In the genomic region with DNA sequence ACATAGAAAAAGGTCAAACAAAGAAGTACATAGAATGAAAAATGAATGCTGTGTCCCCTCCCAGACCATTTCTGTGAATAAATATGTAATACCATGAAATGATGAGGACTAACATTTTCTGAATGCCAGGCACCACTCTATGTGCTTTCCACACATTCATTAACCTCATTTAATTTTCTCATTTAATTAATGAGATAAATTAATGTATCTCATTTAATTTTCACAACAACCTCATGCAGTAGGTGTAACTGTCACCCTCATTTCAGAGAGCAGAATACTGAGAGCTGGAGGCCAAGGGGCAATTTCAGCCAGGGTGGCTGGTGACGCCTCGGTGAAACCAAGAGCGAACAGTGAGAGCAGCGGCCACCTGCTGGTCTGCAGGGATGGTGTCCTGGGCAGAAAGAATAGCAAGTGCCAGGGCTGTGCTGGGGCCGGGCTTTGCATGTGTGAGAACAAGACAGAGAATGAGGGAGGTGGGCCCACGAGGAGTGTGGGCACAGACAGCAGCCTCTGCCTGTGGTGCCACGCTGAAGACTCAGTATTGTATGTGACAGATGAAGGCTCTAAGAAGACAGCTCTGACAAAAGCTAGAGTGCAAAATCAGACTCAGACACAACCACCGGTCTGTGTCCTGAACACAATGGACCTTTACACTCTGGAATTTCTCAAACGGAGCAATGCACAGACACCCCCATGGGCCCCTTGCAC, we compare ENCODE assay signal across 1 cellular context.
TF ChIP-seq lines count a peak whose summit lies in the region.

No MANE protein-coding gene starts in this region.

TF ChIP-seq in HepG2, 621 proteins besides CTCF, POLR2A, EP300 and RAD21 (continued from another document and continues in another):
- TF ChIP-seq KLF15 (CRISPR knock-in tag; IDR thresholded peaks at IDR 0.05; ENCODE audit: borderline replicate concordance) (no peak), FOXA3 (CRISPR knock-in tag; IDR thresholded peaks at IDR 0.05) (peak; percentile 10; the same call in 1 of the 2 replicates), ZNF326 (CRISPR knock-in tag; IDR thresholded peaks at IDR 0.05; ENCODE audit: borderline replicate concordance) (no peak), REPIN1 (CRISPR knock-in tag; IDR thresholded peaks at IDR 0.05; ENCODE audit: borderline replicate concordance, low read depth) (peak; percentile 94), HOXD1 (CRISPR knock-in tag; IDR thresholded peaks at IDR 0.05) (no peak), ZC3H13 (CRISPR knock-in tag; IDR thresholded peaks at IDR 0.05) (no peak), SMYD3 (CRISPR knock-in tag; IDR thresholded peaks at IDR 0.05) (0 out of 2 replicates have a peak, but pooled peaks have one; percentile 41), GATAD2A (CRISPR knock-in tag; IDR thresholded peaks at IDR 0.05) (peak; percentile 70; the same call in 1 of the 2 replicates), HOXA7 (CRISPR knock-in tag; IDR thresholded peaks at IDR 0.05) (no peak), AHR (CRISPR knock-in tag; IDR thresholded peaks at IDR 0.05) (no peak), SOX5 (CRISPR knock-in tag; IDR thresholded peaks at IDR 0.05; ENCODE audit: borderline replicate concordance) (peak; percentile 41; the same call in 1 of the 2 replicates), ZNF282 (IDR thresholded peaks at IDR 0.05; ENCODE audit: partially characterized antibody) (no peak), MEIS1 (CRISPR knock-in tag; IDR thresholded peaks at IDR 0.05; ENCODE audit: borderline replicate concordance) (peak; percentile 27; the same call in 1 of the 2 replicates), ZNF749 (CRISPR knock-in tag; IDR thresholded peaks at IDR 0.05; ENCODE audit: borderline replicate concordance) (no peak), REL (CRISPR knock-in tag; conservative IDR thresholded peaks at IDR 0.05) (no peak), NR2F2 (IDR thresholded peaks at IDR 0.05; ENCODE audit: borderline replicate concordance, low read depth) (no peak), ZKSCAN5 (CRISPR knock-in tag; IDR thresholded peaks at IDR 0.05) (no peak), RBAK (CRISPR knock-in tag; IDR thresholded peaks at IDR 0.05) (no peak), U2AF1 (optimal IDR thresholded peaks at IDR 0.05; ENCODE audit: low read depth, low read length) (no peak), ZNF646 (CRISPR knock-in tag; IDR thresholded peaks at IDR 0.05) (peak; percentile 69), ZBTB49 (CRISPR knock-in tag; IDR thresholded peaks at IDR 0.05; ENCODE audit: borderline replicate concordance) (no peak), ZMYM3 (CRISPR knock-in tag; IDR thresholded peaks at IDR 0.05) (peak; percentile 74), KMT2B (CRISPR knock-in tag; IDR thresholded peaks at IDR 0.05) (0 out of 2 replicates have a peak, but pooled peaks have one; percentile 23), NR2F1 (CRISPR knock-in tag; IDR thresholded peaks at IDR 0.05) (peak in 1 of 2 experiments; percentile 21; a peak in 1 of 4 replicates), NFE2 (CRISPR knock-in tag; IDR thresholded peaks at IDR 0.05) (no peak), ZNF180 (CRISPR knock-in tag; IDR thresholded peaks at IDR 0.05; ENCODE audit: borderline replicate concordance, low read depth) (no peak), HNRNPH1 (optimal IDR thresholded peaks at IDR 0.05; ENCODE audit: low read depth, low read length) (no peak), HDAC2 (CRISPR knock-in tag; IDR thresholded peaks at IDR 0.05) (peak; percentile 53; the same call in 1 of the 2 replicates), CBX5 (CRISPR knock-in tag; IDR thresholded peaks at IDR 0.05; ENCODE audit: borderline replicate concordance) (0 out of 2 replicates have a peak, but pooled peaks have one; percentile 46), PHF8 (CRISPR knock-in tag; IDR thresholded peaks at IDR 0.05) (0 out of 2 replicates have a peak, but pooled peaks have one; percentile 17)
- TF ChIP-seq, protein P1, sequence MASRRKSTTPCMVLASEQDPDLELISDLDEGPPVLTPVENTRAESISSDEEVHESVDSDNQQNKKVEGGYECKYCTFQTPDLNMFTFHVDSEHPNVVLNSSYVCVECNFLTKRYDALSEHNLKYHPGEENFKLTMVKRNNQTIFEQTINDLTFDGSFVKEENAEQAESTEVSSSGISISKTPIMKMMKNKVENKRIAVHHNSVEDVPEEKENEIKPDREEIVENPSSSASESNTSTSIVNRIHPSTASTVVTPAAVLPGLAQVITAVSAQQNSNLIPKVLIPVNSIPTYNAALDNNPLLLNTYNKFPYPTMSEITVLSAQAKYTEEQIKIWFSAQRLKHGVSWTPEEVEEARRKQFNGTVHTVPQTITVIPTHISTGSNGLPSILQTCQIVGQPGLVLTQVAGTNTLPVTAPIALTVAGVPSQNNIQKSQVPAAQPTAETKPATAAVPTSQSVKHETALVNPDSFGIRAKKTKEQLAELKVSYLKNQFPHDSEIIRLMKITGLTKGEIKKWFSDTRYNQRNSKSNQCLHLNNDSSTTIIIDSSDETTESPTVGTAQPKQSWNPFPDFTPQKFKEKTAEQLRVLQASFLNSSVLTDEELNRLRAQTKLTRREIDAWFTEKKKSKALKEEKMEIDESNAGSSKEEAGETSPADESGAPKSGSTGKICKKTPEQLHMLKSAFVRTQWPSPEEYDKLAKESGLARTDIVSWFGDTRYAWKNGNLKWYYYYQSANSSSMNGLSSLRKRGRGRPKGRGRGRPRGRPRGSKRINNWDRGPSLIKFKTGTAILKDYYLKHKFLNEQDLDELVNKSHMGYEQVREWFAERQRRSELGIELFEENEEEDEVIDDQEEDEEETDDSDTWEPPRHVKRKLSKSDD (CRISPR knock-in tag; IDR thresholded peaks at IDR 0.05; ENCODE audit: low read depth), result 0 out of 2 replicates have a peak, but pooled peaks have one; percentile 12
- TF ChIP-seq, protein P2, sequence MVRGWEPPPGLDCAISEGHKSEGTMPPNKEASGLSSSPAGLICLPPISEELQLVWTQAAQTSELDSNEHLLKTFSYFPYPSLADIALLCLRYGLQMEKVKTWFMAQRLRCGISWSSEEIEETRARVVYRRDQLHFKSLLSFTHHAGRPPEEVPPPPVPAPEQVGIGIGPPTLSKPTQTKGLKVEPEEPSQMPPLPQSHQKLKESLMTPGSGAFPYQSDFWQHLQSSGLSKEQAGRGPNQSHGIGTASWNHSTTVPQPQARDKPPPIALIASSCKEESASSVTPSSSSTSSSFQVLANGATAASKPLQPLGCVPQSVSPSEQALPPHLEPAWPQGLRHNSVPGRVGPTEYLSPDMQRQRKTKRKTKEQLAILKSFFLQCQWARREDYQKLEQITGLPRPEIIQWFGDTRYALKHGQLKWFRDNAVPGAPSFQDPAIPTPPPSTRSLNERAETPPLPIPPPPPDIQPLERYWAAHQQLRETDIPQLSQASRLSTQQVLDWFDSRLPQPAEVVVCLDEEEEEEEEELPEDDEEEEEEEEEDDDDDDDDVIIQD (CRISPR knock-in tag; IDR thresholded peaks at IDR 0.05; ENCODE audit: low read depth), result peak; percentile 47; the same call in 1 of the 2 replicates
- TF ChIP-seq, protein P3, sequence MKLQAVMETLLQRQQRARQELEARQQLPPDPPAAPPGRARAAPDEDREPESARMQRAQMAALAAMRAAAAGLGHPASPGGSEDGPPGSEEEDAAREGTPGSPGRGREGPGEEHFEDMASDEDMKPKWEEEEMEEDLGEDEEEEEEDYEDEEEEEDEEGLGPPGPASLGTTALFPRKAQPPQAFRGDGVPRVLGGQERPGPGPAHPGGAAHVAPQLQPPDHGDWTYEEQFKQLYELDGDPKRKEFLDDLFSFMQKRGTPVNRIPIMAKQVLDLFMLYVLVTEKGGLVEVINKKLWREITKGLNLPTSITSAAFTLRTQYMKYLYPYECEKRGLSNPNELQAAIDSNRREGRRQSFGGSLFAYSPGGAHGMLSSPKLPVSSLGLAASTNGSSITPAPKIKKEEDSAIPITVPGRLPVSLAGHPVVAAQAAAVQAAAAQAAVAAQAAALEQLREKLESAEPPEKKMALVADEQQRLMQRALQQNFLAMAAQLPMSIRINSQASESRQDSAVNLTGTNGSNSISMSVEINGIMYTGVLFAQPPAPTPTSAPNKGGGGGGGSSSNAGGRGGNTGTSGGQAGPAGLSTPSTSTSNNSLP (IDR thresholded peaks at IDR 0.05; ENCODE audit: low read depth, low read length), result no peak
- TF ChIP-seq, protein P4, sequence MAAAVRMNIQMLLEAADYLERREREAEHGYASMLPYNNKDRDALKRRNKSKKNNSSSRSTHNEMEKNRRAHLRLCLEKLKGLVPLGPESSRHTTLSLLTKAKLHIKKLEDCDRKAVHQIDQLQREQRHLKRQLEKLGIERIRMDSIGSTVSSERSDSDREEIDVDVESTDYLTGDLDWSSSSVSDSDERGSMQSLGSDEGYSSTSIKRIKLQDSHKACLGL (CRISPR knock-in tag; IDR thresholded peaks at IDR 0.05), result no peak
- TF ChIP-seq, protein P5, sequence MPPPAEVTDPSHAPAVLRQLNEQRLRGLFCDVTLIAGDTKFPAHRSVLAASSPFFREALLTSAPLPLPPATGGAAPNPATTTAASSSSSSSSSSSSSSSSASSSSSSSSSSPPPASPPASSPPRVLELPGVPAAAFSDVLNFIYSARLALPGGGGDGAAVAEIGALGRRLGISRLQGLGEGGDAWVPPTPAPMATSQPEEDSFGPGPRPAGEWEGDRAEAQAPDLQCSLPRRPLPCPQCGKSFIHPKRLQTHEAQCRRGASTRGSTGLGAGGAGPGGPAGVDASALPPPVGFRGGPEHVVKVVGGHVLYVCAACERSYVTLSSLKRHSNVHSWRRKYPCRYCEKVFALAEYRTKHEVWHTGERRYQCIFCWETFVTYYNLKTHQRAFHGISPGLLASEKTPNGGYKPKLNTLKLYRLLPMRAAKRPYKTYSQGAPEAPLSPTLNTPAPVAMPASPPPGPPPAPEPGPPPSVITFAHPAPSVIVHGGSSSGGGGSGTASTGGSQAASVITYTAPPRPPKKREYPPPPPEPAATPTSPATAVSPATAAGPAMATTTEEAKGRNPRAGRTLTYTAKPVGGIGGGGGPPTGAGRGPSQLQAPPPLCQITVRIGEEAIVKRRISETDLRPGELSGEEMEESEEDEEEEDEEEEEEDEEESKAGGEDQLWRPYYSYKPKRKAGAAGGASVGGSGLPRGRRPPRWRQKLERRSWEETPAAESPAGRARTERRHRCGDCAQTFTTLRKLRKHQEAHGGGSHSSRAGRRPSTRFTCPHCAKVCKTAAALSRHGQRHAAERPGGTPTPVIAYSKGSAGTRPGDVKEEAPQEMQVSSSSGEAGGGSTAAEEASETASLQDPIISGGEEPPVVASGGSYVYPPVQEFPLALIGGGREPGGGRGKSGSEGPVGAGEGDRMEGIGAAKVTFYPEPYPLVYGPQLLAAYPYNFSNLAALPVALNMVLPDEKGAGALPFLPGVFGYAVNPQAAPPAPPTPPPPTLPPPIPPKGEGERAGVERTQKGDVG (CRISPR knock-in tag; IDR thresholded peaks at IDR 0.05; ENCODE audit: borderline replicate concordance), result no peak
